ENCODE assay signal across 8 cellular contexts in the genomic region with DNA sequence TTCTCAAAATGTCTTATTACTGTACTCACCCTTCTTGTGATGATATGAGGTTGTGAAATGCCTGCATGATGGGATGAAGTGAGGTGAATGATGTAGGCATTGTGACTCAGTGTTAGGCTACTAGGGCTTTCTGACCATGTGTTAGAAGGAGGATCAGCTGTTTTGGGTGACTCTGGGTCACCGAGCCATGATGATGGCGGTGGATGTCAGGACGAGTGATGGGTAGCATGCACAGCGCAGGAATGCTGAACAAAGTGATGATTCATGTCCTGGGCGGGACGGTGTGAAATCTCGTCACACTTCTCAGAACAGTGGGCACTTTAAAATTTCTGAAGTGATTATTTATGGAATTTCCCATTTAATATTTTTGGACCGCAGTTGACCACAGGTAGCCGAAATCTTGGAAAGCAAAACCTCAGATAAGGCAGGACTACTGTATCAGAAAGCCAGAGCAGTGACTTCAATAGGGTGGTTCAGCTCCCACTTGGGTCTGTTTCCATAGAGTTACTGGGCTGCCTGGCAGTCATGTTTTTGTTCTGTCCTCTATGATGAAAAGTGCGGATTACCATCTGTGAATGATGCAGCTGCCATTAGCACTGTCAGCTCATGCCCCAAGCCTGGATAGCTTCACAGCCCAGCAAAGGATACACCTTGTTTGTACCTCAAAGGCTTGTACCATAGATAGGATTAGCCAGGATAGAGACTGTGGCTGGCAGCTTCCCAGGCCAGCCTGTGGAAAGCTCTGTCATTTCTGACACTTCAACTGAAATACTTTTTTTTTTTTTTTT. TPM values are rescaled to one million over a fixed set of nuclear protein-coding genes. Genes with fewer than 3 reads are reported as not detected.
DNase-seq lines count a peak whose midpoint lies in the region; ATAC-seq and TF ChIP-seq lines count a peak whose summit lies in the region.

No MANE protein-coding gene starts in this region.

- H3K23ac ChIP-seq in mesenchymal stem cell (ENCODE audit: low read length in 2 of 2) = no peak overlapping the region

- no peak overlapping the region for H2BK5ac ChIP-seq in mesenchymal stem cell (ENCODE audit: low read depth, low read length, poor library complexity, severe bottlenecking)

- no peaks in the 10 kb centered on the region for H3K27me3 ChIP-seq in left ventricle myocardium inferior (ENCODE audit: low read depth)
- H3K27me3 ChIP-seq in mesenchymal stem cell (ENCODE audit: control insufficient read depth in 1 of 2, insufficient read depth in 1 of 2, low read length in 2 of 2) = no peaks in the 10 kb centered on the region

- TF ChIP-seq CTCF in left ventricle myocardium inferior (IDR thresholded peaks at IDR 0.05; ENCODE audit: borderline replicate concordance) = no peak

- H2BK15ac ChIP-seq in mesenchymal stem cell (ENCODE audit: low read depth, poor library complexity, severe bottlenecking) = peak overlapping the region; percentile 62

- H3K36me3 ChIP-seq in left ventricle myocardium inferior (peaks cover 18% of the 10 kb centered on the region), mesenchymal stem cell (ENCODE audit: control insufficient read depth in 1 of 2, insufficient read depth in 2 of 2, low read depth in 1 of 2, low read length in 2 of 2) (peaks cover 13 to 14% of the 10 kb centered on the region in 2 experiments)

- peak overlapping the region; percentile 81 to 95 for H2BK12ac ChIP-seq in mesenchymal stem cell (ENCODE audit: low read length in 2 of 2)

- intact Hi-C loops in left ventricle myocardium inferior (cut with micrococcal nuclease) (no loop called here), Right ventricle myocardium superior (cut with DNase I) (no loop called here)

- peak overlapping the region in 1 of 2 experiments; percentile 71 for H3K14ac ChIP-seq in mesenchymal stem cell (ENCODE audit: low read length in 2 of 2)

- H3K36me3 Mint-ChIP-seq in activated naive CD8-positive, alpha-beta T cell treated with anti-CD3 and anti-CD28 coated beads for 36 hours = peaks cover 6% of the 10 kb centered on the region

- H3K4me1 ChIP-seq in left ventricle myocardium inferior = peaks cover 99% of the 10 kb centered on the region
- peaks cover 44% of the 10 kb centered on the region for H3K4me1 ChIP-seq in mesenchymal stem cell (ENCODE audit: control insufficient read depth, insufficient read depth, low read depth, low read length)

- no peak for ATAC-seq in Right ventricle myocardium superior (ENCODE audit: poor library complexity)
- ATAC-seq in GM21619 (IDR thresholded peaks at IDR 0.05; ENCODE audit: unreplicated experiment) = no peak
- no peak for ATAC-seq in HG03139 (IDR thresholded peaks at IDR 0.05; ENCODE audit: unreplicated experiment)

- H3K9me3 Mint-ChIP-seq in activated naive CD8-positive, alpha-beta T cell treated with anti-CD3 and anti-CD28 coated beads for 36 hours = no peaks in the 10 kb centered on the region

- peak overlapping the region; percentile 20 for H4K91ac ChIP-seq in mesenchymal stem cell (ENCODE audit: low read length)

- no peak overlapping the region for H2BK120ac ChIP-seq in mesenchymal stem cell (ENCODE audit: low read depth, low read length)

- peak overlapping the region; percentile 75 for H3K9ac ChIP-seq in mesenchymal stem cell (ENCODE audit: low read length)

- no peak overlapping the region for H2AK5ac ChIP-seq in mesenchymal stem cell (ENCODE audit: low read length, severe bottlenecking)

- H4K8ac ChIP-seq in mesenchymal stem cell (ENCODE audit: low read length) = no peak overlapping the region

- H3K4me3 ChIP-seq in left ventricle myocardium inferior (no peak overlapping the region), mesenchymal stem cell (ENCODE audit: insufficient read depth in 1 of 2, low read depth in 1 of 2, low read length in 2 of 2) (no peak overlapping the region)

- H3K27me3 Mint-ChIP-seq in activated naive CD8-positive, alpha-beta T cell treated with anti-CD3 and anti-CD28 coated beads for 36 hours = no peaks in the 10 kb centered on the region

- peak overlapping the region in 1 of 2 experiments; percentile 82 for H3K4ac ChIP-seq in mesenchymal stem cell (ENCODE audit: low read depth in 1 of 2, low read length in 2 of 2)

- no peak for DNase-seq in left ventricle myocardium inferior
- DNase-seq in Right ventricle myocardium superior = no peak
- DNase-seq in activated naive CD8-positive, alpha-beta T cell treated with anti-CD3 and anti-CD28 coated beads for 36 hours = no peak
- peak; percentile 98 for DNase-seq in mesenchymal stem cell
- no peak for DNase-seq in NCI-H2171 treated with DMSO at 0.1 percent for 48 hours (lab: John Stamatoyannopoulos, UW)
- DNase-seq in midbrain (lab: John Stamatoyannopoulos, UW) = no peak

- H3K4me3 Mint-ChIP-seq in activated naive CD8-positive, alpha-beta T cell treated with anti-CD3 and anti-CD28 coated beads for 36 hours = no peak overlapping the region

- no peak overlapping the region for H2AFZ ChIP-seq in mesenchymal stem cell (ENCODE audit: low read depth, low read length)

- peak overlapping the region; percentile 23 for H3K27ac ChIP-seq in left ventricle myocardium inferior (replicated peaks)
- H3K27ac ChIP-seq in mesenchymal stem cell (ENCODE audit: low read length, poor library complexity, severe bottlenecking) = peak overlapping the region; percentile 33

- H3K18ac ChIP-seq in mesenchymal stem cell (ENCODE audit: low read depth in 1 of 2, low read length in 2 of 2) = peak overlapping the region; percentile 26 to 85

- H3K4me1 Mint-ChIP-seq in activated naive CD8-positive, alpha-beta T cell treated with anti-CD3 and anti-CD28 coated beads for 36 hours = peaks cover 33% of the 10 kb centered on the region

- WGBS in mesenchymal stem cell = 21% methylated on average over 10 of the region's 10 CpGs

- H3K9me3 ChIP-seq in left ventricle myocardium inferior (replicated peaks) (no peaks in the 10 kb centered on the region), mesenchymal stem cell (ENCODE audit: control insufficient read depth, low read length) (no peaks in the 10 kb centered on the region)

- peak overlapping the region; percentile 5 for H3K27ac Mint-ChIP-seq in activated naive CD8-positive, alpha-beta T cell treated with anti-CD3 and anti-CD28 coated beads for 36 hours

- no peak overlapping the region for H3K4me2 ChIP-seq in mesenchymal stem cell (ENCODE audit: low read length, poor library complexity, severe bottlenecking)

- H3K79me1 ChIP-seq in mesenchymal stem cell (replicated peaks; ENCODE audit: low read length, poor library complexity, severe bottlenecking) = no peaks in the 10 kb centered on the region

RNA-seq across cellular contexts. Expression of a gene that starts 26.6 kb away (rescaled TPM):
- total RNA-seq in left ventricle myocardium inferior (10.5 TPM), Right ventricle myocardium superior (10.3 TPM)
- total RNA-seq in activated naive CD8-positive, alpha-beta T cell treated with anti-CD3 and anti-CD28 coated beads for 36 hours = 1 to 10 TPM; 2.3 to 2.4 TPM
- 9.3 TPM for polyA plus RNA-seq in mesenchymal stem cell (2013, experiment 1 of 2)
- polyA plus RNA-seq in mesenchymal stem cell (2013, experiment 2 of 2) = 9.8 TPM
